ENCODE assay signal across 9 cellular contexts in genomic region chr1:175319112-175319911, GRCh38.
A peak's percentile ranks its signal among the peaks of the same experiment; 100 is the strongest.
DNase-seq lines count a peak whose midpoint lies in the region; ATAC-seq and TF ChIP-seq lines count a peak whose summit lies in the region.
"Had no signal": no experiment of that assay in that cellular context is flagged by ENCODE, and none has a peak within 500 bp of the region (broad histone marks: within the 10 kb centered on the region; RNA-seq: fewer than 3 reads in every experiment).

No MANE protein-coding gene starts in this region.

- in situ Hi-C loops in SK-MEL-5 (cut with HindIII; ENCODE audit: low pct_unique_long_range_greater_than_20kb, low sequenced_read_pairs), result no loop called here

- peak; percentile 49 to 75 (median 58) for DNase-seq in CD8-positive, alpha-beta memory T cell
- DNase-seq in KG1 (lab: John Stamatoyannopoulos, UW), result peak; percentile 39
- DNase-seq in SK-MEL-5 (ENCODE audit: low read depth, low spot score), result peak; percentile 76
- peak; percentile 70 for DNase-seq in activated naive CD4-positive, alpha-beta T cell treated with Interleukin-2 at 50 U/mL for 16 hours
- DNase-seq in glutamatergic neuron, result peak; percentile 81
- DNase-seq in pons (ENCODE audit: low spot score), result peak; percentile 75
- peak; percentile 61 to 78 for DNase-seq in tibial nerve (ENCODE audit: low spot score in 2 of 2)

- peak in 1 of 2 donors; percentile 68 for TF ChIP-seq EP300 in tibial nerve (IDR thresholded peaks at IDR 0.05)

- H3K36me3 ChIP-seq in CD8-positive, alpha-beta memory T cell (ENCODE audit: insufficient read depth, low read length), result no peaks in the 10 kb centered on the region
- no peaks in the 10 kb centered on the region for H3K36me3 ChIP-seq in tibial nerve

- H3K4me1 ChIP-seq in CD8-positive, alpha-beta memory T cell (ENCODE audit: insufficient read depth, low read length), result peaks cover 7% of the 10 kb centered on the region
- peaks cover 0 to 16% (median 0%) of the 10 kb centered on the region in 4 donors for H3K4me1 ChIP-seq in tibial nerve

- peak; percentile 59 for ATAC-seq in GM21360 (IDR thresholded peaks at IDR 0.05; ENCODE audit: unreplicated experiment)

- TF ChIP-seq POLR2A in tibial nerve (IDR thresholded peaks at IDR 0.05), result no peak

- H3K4me3 Mint-ChIP-seq in CD8-positive, alpha-beta memory T cell, result peak overlapping the region in 2 of 7 donors; percentile 12 to 49
- H3K4me3 Mint-ChIP-seq in glutamatergic neuron (ENCODE audit: unreplicated experiment), result no peak overlapping the region
- H3K4me3 Mint-ChIP-seq: activated naive CD8-positive, alpha-beta T cell had no signal

- H3K27ac Mint-ChIP-seq in CD8-positive, alpha-beta memory T cell, result peak overlapping the region in 2 of 8 donors; percentile 34 to 35
- no peak overlapping the region for H3K27ac Mint-ChIP-seq in glutamatergic neuron (ENCODE audit: unreplicated experiment)
- H3K27ac Mint-ChIP-seq: activated naive CD8-positive, alpha-beta T cell had no signal

- no peak overlapping the region for H3K27ac ChIP-seq in CD8-positive, alpha-beta memory T cell (ENCODE audit: low read depth, low read length)
- H3K27ac ChIP-seq in tibial nerve, result peak overlapping the region in 3 of 4 donors; percentile 22 to 56 (median 44)

- WGBS in tibial nerve, 2 donors, result 17 to 19% methylated on average over 6 of the region's 6 CpGs

- H3K27me3 ChIP-seq in CD8-positive, alpha-beta memory T cell (ENCODE audit: insufficient read depth, low read length, poor library complexity, severe bottlenecking), result no peaks in the 10 kb centered on the region
- no peaks in the 10 kb centered on the region for H3K27me3 ChIP-seq in tibial nerve

- H3K9me3 Mint-ChIP-seq in CD8-positive, alpha-beta memory T cell, result no peaks in the 10 kb centered on the region
- H3K9me3 Mint-ChIP-seq in glutamatergic neuron (ENCODE audit: unreplicated experiment), result no peaks in the 10 kb centered on the region

- POLR2A ChIA-PET in CD8-positive, alpha-beta memory T cell (lab: Charles Lee), result no interaction called here

- peaks cover 4 to 10% (median 6%) of the 10 kb centered on the region in 3 donors for H3K4me1 Mint-ChIP-seq in CD8-positive, alpha-beta memory T cell
- H3K4me1 Mint-ChIP-seq in glutamatergic neuron (ENCODE audit: low read depth, unreplicated experiment), result no peaks in the 10 kb centered on the region

- no peaks in the 10 kb centered on the region for H3K9me3 ChIP-seq in CD8-positive, alpha-beta memory T cell (ENCODE audit: low read length)
- H3K9me3 ChIP-seq in tibial nerve, result no peaks in the 10 kb centered on the region

- CTCF ChIA-PET in CD8-positive, alpha-beta memory T cell (lab: Charles Lee), result interaction anchor here (0.9 to 13.8 kb wide), 15 partner anchors 9 to 174 kb away, joined by 3 to 214 read pairs (median 6); no protein-coding TSS in a partner anchor

- peaks cover 9 to 10% of the 10 kb centered on the region in 2 donors for H3K27me3 Mint-ChIP-seq in CD8-positive, alpha-beta memory T cell
- no peaks in the 10 kb centered on the region for H3K27me3 Mint-ChIP-seq in glutamatergic neuron (ENCODE audit: unreplicated experiment)
- H3K27me3 Mint-ChIP-seq: activated naive CD8-positive, alpha-beta T cell had no signal

- peak; percentile 87 for TF ChIP-seq CTCF in glutamatergic neuron (IDR thresholded peaks at IDR 0.05; ENCODE audit: partially characterized antibody, unreplicated experiment)
- TF ChIP-seq CTCF in tibial nerve (IDR thresholded peaks at IDR 0.05), result peak; percentile 63 to 91 (median 72)

- no peak overlapping the region for H3K4me3 ChIP-seq in CD8-positive, alpha-beta memory T cell (ENCODE audit: low read length)
- no peak overlapping the region for H3K4me3 ChIP-seq in tibial nerve

- no peaks in the 10 kb centered on the region for H3K36me3 Mint-ChIP-seq in CD8-positive, alpha-beta memory T cell
- no peaks in the 10 kb centered on the region for H3K36me3 Mint-ChIP-seq in glutamatergic neuron (ENCODE audit: unreplicated experiment)
- H3K36me3 Mint-ChIP-seq: activated naive CD8-positive, alpha-beta T cell had no signal
